In genomic region chr12:124005736-124006581, GRCh38 we compare ENCODE assay signal across 11 cellular contexts. TPM values are rescaled to one million over a fixed set of nuclear protein-coding genes. Genes with fewer than 3 reads are reported as not detected.
DNase-seq lines count a peak whose midpoint lies in the region; ATAC-seq and TF ChIP-seq lines count a peak whose summit lies in the region.
"Had no signal": no experiment of that assay in that cellular context is flagged by ENCODE, and none has a peak within 500 bp of the region (broad histone marks: within the 10 kb centered on the region; RNA-seq: fewer than 3 reads in every experiment).

No MANE protein-coding gene starts in this region.

- no peak overlapping the region for H3K27ac ChIP-seq in colonic mucosa
- H3K27ac ChIP-seq: skin epidermis had no signal

- H3K9me3 ChIP-seq in colonic mucosa (no peaks in the 10 kb centered on the region), mucosa of descending colon (no peaks in the 10 kb centered on the region)

- peaks cover 27% of the 10 kb centered on the region for H3K4me1 Mint-ChIP-seq in activated CD4-positive, alpha-beta memory T cell treated with anti-CD3 and anti-CD28 coated beads for 36 hours (ENCODE audit: low read depth)
- peaks cover 34% of the 10 kb centered on the region for H3K4me1 Mint-ChIP-seq in nephron progenitor cell

- no peaks in the 10 kb centered on the region for H3K27me3 ChIP-seq in colonic mucosa

- POLR2A ChIA-PET in activated CD4-positive, alpha-beta memory T cell treated with anti-CD3 and anti-CD28 coated beads for 36 hours (lab: Charles Lee) = no interaction called here

- no peak overlapping the region for H3K4me3 ChIP-seq in GM12865 (ENCODE audit: low read depth, low read length)
- no peak overlapping the region for H3K4me3 ChIP-seq in colonic mucosa
- H3K4me3 ChIP-seq in mucosa of descending colon = no peak overlapping the region
- H3K4me3 ChIP-seq: skin epidermis had no signal

- peaks cover 14% of the 10 kb centered on the region for H3K36me3 Mint-ChIP-seq in activated CD4-positive, alpha-beta memory T cell treated with anti-CD3 and anti-CD28 coated beads for 36 hours
- H3K36me3 Mint-ChIP-seq in nephron progenitor cell (ENCODE audit: low read depth) = peaks cover 29% of the 10 kb centered on the region

- peak overlapping the region; percentile 57 for H3K27ac Mint-ChIP-seq in activated CD4-positive, alpha-beta memory T cell treated with anti-CD3 and anti-CD28 coated beads for 36 hours
- peak overlapping the region; percentile 21 for H3K27ac Mint-ChIP-seq in nephron progenitor cell

- H3K36me3 ChIP-seq in colonic mucosa (no peaks in the 10 kb centered on the region), mucosa of descending colon (ENCODE audit: low read depth) (no peaks in the 10 kb centered on the region)

- ATAC-seq in GM21786 (IDR thresholded peaks at IDR 0.05; ENCODE audit: unreplicated experiment) (peak; percentile 35), mucosa of descending colon (no peak), HG03175 (IDR thresholded peaks at IDR 0.05; ENCODE audit: unreplicated experiment) (no peak)

- DNase-seq in GM12865 (ENCODE audit: low read depth) (peak; percentile 35), nephron progenitor cell (no peak), colonic mucosa (no peak), mucosa of descending colon (no peak), iPS-NIHi11 (ENCODE audit: low spot score) (no peak)
- no peak for DNase-seq in activated CD4-positive, alpha-beta memory T cell treated with anti-CD3 and anti-CD28 coated beads for 36 hours
- DNase-seq: activated gamma-delta T cell, NCI-H2171 had no signal

- TF ChIP-seq CTCF in GM12865 (IDR thresholded peaks at IDR 0.05; ENCODE audit: insufficient read depth, low read depth, low read length, missing control alignments) (no peak), nephron progenitor cell (IDR thresholded peaks at IDR 0.05) (no peak), colonic mucosa (IDR thresholded peaks at IDR 0.05) (no peak), mucosa of descending colon (IDR thresholded peaks at IDR 0.05) (no peak)

- H3K9me3 Mint-ChIP-seq in activated CD4-positive, alpha-beta memory T cell treated with anti-CD3 and anti-CD28 coated beads for 36 hours = no peaks in the 10 kb centered on the region
- H3K9me3 Mint-ChIP-seq in nephron progenitor cell = no peaks in the 10 kb centered on the region

- no peak overlapping the region for H3K9ac ChIP-seq in colonic mucosa (ENCODE audit: low read depth in 2 of 2, low read length in 2 of 2)

- H3K27me3 Mint-ChIP-seq in activated CD4-positive, alpha-beta memory T cell treated with anti-CD3 and anti-CD28 coated beads for 36 hours = no peaks in the 10 kb centered on the region
- no peaks in the 10 kb centered on the region for H3K27me3 Mint-ChIP-seq in nephron progenitor cell (ENCODE audit: low read depth, poor library complexity)

- CTCF ChIA-PET in activated CD4-positive, alpha-beta memory T cell treated with anti-CD3 and anti-CD28 coated beads for 36 hours (lab: Charles Lee) = no interaction called here

- H3K4me3 Mint-ChIP-seq in activated CD4-positive, alpha-beta memory T cell treated with anti-CD3 and anti-CD28 coated beads for 36 hours = no peak overlapping the region
- H3K4me3 Mint-ChIP-seq in nephron progenitor cell = no peak overlapping the region

- intact Hi-C loops in activated CD4-positive, alpha-beta memory T cell treated with anti-CD3 and anti-CD28 coated beads for 36 hours (cut with micrococcal nuclease) = no loop called here
- intact Hi-C loops in colonic mucosa (cut with DNase I) = no loop called here
- intact Hi-C loops in mucosa of descending colon (cut with DNase I, micrococcal nuclease) = no loop called here

- H3K4me1 ChIP-seq in colonic mucosa = no peaks in the 10 kb centered on the region
- H3K4me1 ChIP-seq in mucosa of descending colon (ENCODE audit: low read depth) = no peaks in the 10 kb centered on the region

RNA-seq across cellular contexts. Expression of gene ZNF664, which starts 32.9 kb away (rescaled TPM):
- 10 to 100 TPM; 53.2 to 56.9 TPM for total RNA-seq in activated CD4-positive, alpha-beta memory T cell treated with anti-CD3 and anti-CD28 coated beads for 36 hours
- total RNA-seq in colonic mucosa = 100 to 1,000 TPM; 124 TPM
- total RNA-seq in mucosa of descending colon = 100 to 1,000 TPM; 101 to 132 (median 101) TPM

RNA-seq across cellular contexts. Expression of gene CCDC92, which starts 33.3 kb away (rescaled TPM):
- total RNA-seq in activated CD4-positive, alpha-beta memory T cell treated with anti-CD3 and anti-CD28 coated beads for 36 hours = 10 to 100 TPM; 11.4 to 11.7 TPM
- 10 to 100 TPM in 1 of 2 donors, 1 to 10 TPM in 1; 9.6 to 19.5 TPM for total RNA-seq in colonic mucosa
- total RNA-seq in mucosa of descending colon = 10 to 100 TPM; 17.7 to 47.2 (median 25.6) TPM
